13 cellular contexts compared by ENCODE assay signal in the genomic region with DNA sequence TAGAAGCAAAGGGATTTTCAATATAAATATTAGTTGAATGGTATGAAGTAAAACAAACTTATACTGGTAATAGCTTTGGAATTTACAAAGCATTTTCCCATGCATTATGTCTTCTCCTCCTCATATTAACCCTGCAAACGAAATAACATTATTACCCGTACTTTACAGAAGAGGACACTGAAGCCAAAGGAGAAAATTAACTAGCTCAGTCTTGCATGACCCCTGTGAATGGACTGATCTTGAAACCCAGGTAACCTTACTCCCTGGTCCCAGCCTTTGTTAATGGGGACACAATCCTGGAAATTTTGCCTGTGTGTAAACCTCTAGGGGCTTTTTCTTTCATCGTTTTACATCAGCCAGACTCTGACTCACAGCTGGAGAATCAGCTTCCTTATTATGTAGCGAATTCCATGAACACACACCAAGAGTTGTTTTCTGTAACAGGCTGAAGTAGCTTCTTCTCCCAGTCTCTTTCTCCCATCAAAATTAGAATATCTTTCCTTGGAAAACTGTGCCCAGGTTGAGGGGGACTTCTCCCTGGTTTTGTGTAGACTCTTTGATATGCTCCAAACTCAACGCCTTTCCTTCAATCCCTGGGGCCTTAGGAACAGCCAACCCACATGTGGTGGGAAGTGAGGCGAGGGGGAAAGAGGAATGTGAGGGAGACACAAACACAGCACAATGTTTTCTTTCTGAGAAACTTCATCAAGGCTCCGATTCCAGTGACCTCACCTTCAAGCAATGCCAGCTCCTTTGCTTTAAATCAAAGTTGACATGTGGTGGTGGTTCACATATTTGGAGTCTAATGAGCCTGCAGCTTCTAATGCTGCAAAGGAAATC.
DNase-seq lines count a peak whose midpoint lies in the region; ATAC-seq, FAIRE-seq and TF ChIP-seq lines count a peak whose summit lies in the region.
"Had no signal": no experiment of that assay in that cellular context is flagged by ENCODE, and none has a peak within 500 bp of the region (broad histone marks: within the 10 kb centered on the region; RNA-seq: fewer than 3 reads in every experiment).

No MANE protein-coding gene starts in this region.

- no peaks in the 10 kb centered on the region for H3K4me1 ChIP-seq in breast epithelium
- H3K4me1 ChIP-seq in body of pancreas, result no peaks in the 10 kb centered on the region
- peaks cover 48% of the 10 kb centered on the region for H3K4me1 ChIP-seq in keratinocyte (ENCODE audit: control insufficient read depth, extremely low read depth, insufficient read depth, low read length)
- H3K4me1 ChIP-seq in aorta (ENCODE audit: control insufficient read depth in 1 of 2, insufficient read depth in 2 of 2, low read length in 2 of 2), result peaks cover 2 to 9% of the 10 kb centered on the region in 2 donors
- H3K4me1 ChIP-seq: adrenal gland had no signal

- no peaks in the 10 kb centered on the region for H3K79me2 ChIP-seq in keratinocyte (ENCODE audit: control insufficient read depth, insufficient read depth, low read length)

- peak; percentile 47 for ATAC-seq in body of pancreas
- peak; percentile 83 for ATAC-seq in aorta (ENCODE audit: low FRiP score)
- no peak for ATAC-seq in GM19395 (IDR thresholded peaks at IDR 0.05; ENCODE audit: unreplicated experiment)
- no peak for ATAC-seq in activated T-cell treated with anti-CD3 and anti-CD28 coated beads, Interleukin-2, amount 50 U/mL, for 4 hours

- H2AFZ ChIP-seq in keratinocyte (ENCODE audit: control insufficient read depth, low read length), result peak overlapping the region; percentile 66

- no peaks in the 10 kb centered on the region for H3K9me1 ChIP-seq in keratinocyte (ENCODE audit: control insufficient read depth, extremely low read depth, insufficient read depth, low read length)

- peak; percentile 98 for FAIRE-seq in keratinocyte (lab: Jason Lieb, UNC)

- TF ChIP-seq CTCF in MCF 10A (IDR thresholded peaks at IDR 0.05; ENCODE audit: unreplicated experiment) (no peak), breast epithelium (IDR thresholded peaks at IDR 0.05) (no peak), body of pancreas (IDR thresholded peaks at IDR 0.05) (no peak), keratinocyte (optimal IDR thresholded peaks at IDR 0.05 in 1 of 3, IDR thresholded peaks at IDR 0.05 in 1 of 3, conservative IDR thresholded peaks at IDR 0.05 in 1 of 3; ENCODE audit: extremely low read depth in 1 of 3, insufficient read depth in 2 of 3, low read length in 3 of 3) (no peak)

- no peak overlapping the region for H3K4me3 Mint-ChIP-seq in MCF 10A (ENCODE audit: unreplicated experiment)
- H3K4me3 Mint-ChIP-seq in activated T-cell treated with anti-CD3 and anti-CD28 coated beads, Interleukin-2, amount 50 U/mL, for 4 hours, result no peak overlapping the region
- H3K4me3 Mint-ChIP-seq: B cell, naive B cell had no signal

- no peaks in the 10 kb centered on the region for H3K27me3 Mint-ChIP-seq in MCF 10A (ENCODE audit: insufficient read depth, unreplicated experiment)
- H3K27me3 Mint-ChIP-seq in activated T-cell treated with anti-CD3 and anti-CD28 coated beads, Interleukin-2, amount 50 U/mL, for 4 hours (ENCODE audit: low read depth), result no peaks in the 10 kb centered on the region
- H3K27me3 Mint-ChIP-seq: B cell, naive B cell had no signal

- TF ChIP-seq POLR2A in breast epithelium (IDR thresholded peaks at IDR 0.05) (no peak), body of pancreas (IDR thresholded peaks at IDR 0.05) (no peak)

- no peaks in the 10 kb centered on the region for H3K27me3 ChIP-seq in breast epithelium
- no peaks in the 10 kb centered on the region for H3K27me3 ChIP-seq in body of pancreas
- no peaks in the 10 kb centered on the region for H3K27me3 ChIP-seq in keratinocyte (ENCODE audit: control insufficient read depth, extremely low read depth, insufficient read depth, low read length)
- H3K27me3 ChIP-seq in aorta (ENCODE audit: control insufficient read depth in 1 of 2, insufficient read depth in 2 of 2, low read length in 1 of 2), result no peaks in the 10 kb centered on the region
- H3K27me3 ChIP-seq: adrenal gland had no signal

- dilution Hi-C loops in keratinocyte (cut with MboI; ENCODE audit: extremely low pct_ligation_motif_present, low sequenced_read_pairs), result no loop called here

- H3K9me3 ChIP-seq in breast epithelium (peaks cover 0 to 7% of the 10 kb centered on the region in 2 donors), body of pancreas (no peaks in the 10 kb centered on the region), keratinocyte (ENCODE audit: control insufficient read depth, low read depth, low read length) (no peaks in the 10 kb centered on the region), aorta (ENCODE audit: control insufficient read depth, low read length) (no peaks in the 10 kb centered on the region)
- H3K9me3 ChIP-seq: adrenal gland had no signal

- DNase-seq in MCF 10A (ENCODE audit: unreplicated experiment) (peak; percentile 91), breast epithelium (ENCODE audit: low spot score in 2 of 2) (no peak), body of pancreas (no peak), keratinocyte (ENCODE audit: low read depth, low spot score) (peak; percentile 53), aorta (no peak), SKM-1 treated with dmso at 0.1 percent for 144 hours (lab: John Stamatoyannopoulos, UW; ENCODE audit: unreplicated experiment) (no peak)
- DNase-seq in activated T-cell treated with anti-CD3 and anti-CD28 coated beads, Interleukin-2, amount 50 U/mL, for 4 hours, result no peak
- DNase-seq: adrenal gland, naive B cell, substantia nigra, T-helper 2 cell had no signal

- no TSS peak for BruUV-seq in MCF 10A (replicated peaks; lab: Mats Ljungman, UMichigan)

- H3K9ac ChIP-seq in keratinocyte (ENCODE audit: control insufficient read depth, extremely low read depth, insufficient read depth, low read length), result peak overlapping the region; percentile 86

- peak overlapping the region; percentile 36 for H3K4me2 ChIP-seq in keratinocyte (ENCODE audit: control insufficient read depth, extremely low read depth, insufficient read depth, low read depth, low read length)

- POLR2A ChIA-PET in MCF 10A (lab: Yijun Ruan, JAX), result interaction anchor here (1.3 to 1.8 kb wide), 3 partner anchors 19 to 66 kb away, joined by 4 to 5 read pairs (median 4); no protein-coding TSS in a partner anchor

- H3K27ac Mint-ChIP-seq in MCF 10A (ENCODE audit: low read depth, unreplicated experiment), result peak overlapping the region; percentile 99
- H3K27ac Mint-ChIP-seq: B cell, naive B cell had no signal

- CTCF ChIA-PET in MCF 10A (lab: Yijun Ruan, JAX), result interaction anchor here (0.6 to 5.6 kb wide), 5 partner anchors 13 to 974 kb away, joined by 3 to 39 read pairs (median 3); no protein-coding TSS in a partner anchor

- no peaks in the 10 kb centered on the region for H4K20me1 ChIP-seq in keratinocyte (ENCODE audit: control insufficient read depth, extremely low read depth, insufficient read depth, low read length)

- intact Hi-C loops in MCF 10A (cut with micrococcal nuclease), result loop anchor here (1.0 to 2.0 kb wide), 4 partner anchors 19 to 272 kb away; no protein-coding TSS in a partner anchor
- intact Hi-C loops in breast epithelium (cut with DNase I; ENCODE audit: low total_unique reads), result loop anchor here (5.0 kb wide), 2 partner anchors 465 to 665 kb away; no protein-coding TSS in a partner anchor
- intact Hi-C loops in body of pancreas (cut with DNase I), result no loop called here
- intact Hi-C loops in aorta (cut with DNase I), result loop anchor here in 1 of 2 donors (1.0 kb wide), 1 partner anchor 21 kb away; no protein-coding TSS in a partner anchor

- 34 to 40% methylated on average over 7 of the region's 7 CpGs for WGBS in body of pancreas, 2 donors
- WGBS in aorta, 2 donors, result 4 to 6% methylated on average over 7 of the region's 7 CpGs

- no peaks in the 10 kb centered on the region for H3K36me3 Mint-ChIP-seq in MCF 10A (ENCODE audit: insufficient read depth, unreplicated experiment)
- no peaks in the 10 kb centered on the region for H3K36me3 Mint-ChIP-seq in activated T-cell treated with anti-CD3 and anti-CD28 coated beads, Interleukin-2, amount 50 U/mL, for 4 hours (ENCODE audit: insufficient read depth)
- H3K36me3 Mint-ChIP-seq: naive B cell had no signal

- H3K36me3 ChIP-seq in breast epithelium (no peaks in the 10 kb centered on the region), body of pancreas (replicated peaks in 1 of 2; ENCODE audit: insufficient read depth in 1 of 2, low read depth in 2 of 2) (no peaks in the 10 kb centered on the region), keratinocyte (ENCODE audit: control insufficient read depth in 2 of 2, extremely low read depth in 1 of 2, insufficient read depth in 2 of 2, low read length in 2 of 2) (no peaks in the 10 kb centered on the region), aorta (ENCODE audit: control insufficient read depth in 1 of 2, insufficient read depth in 2 of 2, low read length in 1 of 2) (no peaks in the 10 kb centered on the region)
- H3K36me3 ChIP-seq: adrenal gland had no signal

- H3K27ac ChIP-seq in breast epithelium (peak overlapping the region in 1 of 2 donors; percentile 4), body of pancreas (peak overlapping the region in 1 of 4 donors; percentile 9), keratinocyte (ENCODE audit: control insufficient read depth, insufficient read depth, low read length) (peak overlapping the region; percentile 100), aorta (ENCODE audit: low read depth in 1 of 2, low read length in 2 of 2) (peak overlapping the region; percentile 65 to 98)
- H3K27ac ChIP-seq: adrenal gland had no signal

- peaks cover 16% of the 10 kb centered on the region for H3K9me3 Mint-ChIP-seq in MCF 10A (ENCODE audit: unreplicated experiment)
- H3K9me3 Mint-ChIP-seq in activated T-cell treated with anti-CD3 and anti-CD28 coated beads, Interleukin-2, amount 50 U/mL, for 4 hours, result peaks cover 5% of the 10 kb centered on the region

- H3K4me1 Mint-ChIP-seq in MCF 10A (ENCODE audit: insufficient read depth, unreplicated experiment), result peaks cover 52% of the 10 kb centered on the region
- no peaks in the 10 kb centered on the region for H3K4me1 Mint-ChIP-seq in activated T-cell treated with anti-CD3 and anti-CD28 coated beads, Interleukin-2, amount 50 U/mL, for 4 hours (ENCODE audit: low read depth)
- H3K4me1 Mint-ChIP-seq: B cell, naive B cell had no signal

- H3K4me3 ChIP-seq in breast epithelium, result no peak overlapping the region
- no peak overlapping the region for H3K4me3 ChIP-seq in body of pancreas
- H3K4me3 ChIP-seq in keratinocyte (ENCODE audit: control insufficient read depth in 2 of 3, extremely low read depth in 1 of 3, insufficient read depth in 2 of 3, low read depth in 1 of 3, low read length in 3 of 3), result peak overlapping the region in 1 of 3 experiments; percentile 24
- no peak overlapping the region for H3K4me3 ChIP-seq in aorta (ENCODE audit: low read length in 2 of 2)
- H3K4me3 ChIP-seq: adrenal gland had no signal

Comparison
In these comparisons a context has a peak if more than half of its experiments do, and no peak if none do; other contexts are left out.
1. DNase-seq: peak in MCF 10A (single experiment) and keratinocyte (single experiment); none in breast epithelium (0 of 2), body of pancreas (0 of 4), aorta (0 of 2), SKM-1 treated with dmso at 0.1 percent for 144 hours (single experiment) and activated T-cell treated with anti-CD3 and anti-CD28 coated beads, Interleukin-2, amount 50 U/mL, for 4 hours (single experiment).
2. ATAC-seq: peak in body of pancreas (single experiment) and aorta (single experiment); none in GM19395 (single experiment) and activated T-cell treated with anti-CD3 and anti-CD28 coated beads, Interleukin-2, amount 50 U/mL, for 4 hours (0 of 2).